In genomic region chr22:42399315-42400271, GRCh38 we compare ENCODE assay signal across 9 cellular contexts. TPM values are rescaled to one million over a fixed set of nuclear protein-coding genes. Genes with fewer than 3 reads are reported as not detected.
A peak's percentile ranks its signal among the peaks of the same experiment; 100 is the strongest.
DNase-seq lines count a peak whose midpoint lies in the region; ATAC-seq and TF ChIP-seq lines count a peak whose summit lies in the region.
"Had no signal": no experiment of that assay in that cellular context is flagged by ENCODE, and none has a peak within 500 bp of the region (broad histone marks: within the 10 kb centered on the region; RNA-seq: fewer than 3 reads in every experiment).

No MANE protein-coding gene starts in this region.

- no peak overlapping the region for H3K27ac Mint-ChIP-seq in osteocyte (ENCODE audit: unreplicated experiment)

- H3K4me1 Mint-ChIP-seq in osteocyte (ENCODE audit: unreplicated experiment): peaks cover 4% of the 10 kb centered on the region

- H3K4me3 Mint-ChIP-seq in osteocyte (ENCODE audit: unreplicated experiment): no peak overlapping the region

- peak; percentile 1 for DNase-seq in DMS53 treated with DMSO at 0.1 percent for 48 hours (lab: John Stamatoyannopoulos, UW; ENCODE audit: unreplicated experiment)
- peak; percentile 90 for DNase-seq in NCI-H146 (lab: John Stamatoyannopoulos, UW)
- peak; percentile 90 for DNase-seq in SK-N-DZ (ENCODE audit: low spot score)
- DNase-seq in medulla oblongata (ENCODE audit: extremely low spot score): peak; percentile 35
- no peak for DNase-seq in RKO (ENCODE audit: low spot score)
- no peak for DNase-seq in osteocyte (ENCODE audit: extremely low spot score, unreplicated experiment)
- DNase-seq in T1000 (lab: John Stamatoyannopoulos, UW): no peak

- TF ChIP-seq CTCF in osteocyte (IDR thresholded peaks at IDR 0.05): no peak

- H3K36me3 Mint-ChIP-seq in osteocyte (ENCODE audit: unreplicated experiment): no peaks in the 10 kb centered on the region

- peaks cover 18% of the 10 kb centered on the region for H3K27me3 Mint-ChIP-seq in osteocyte (ENCODE audit: unreplicated experiment)

- H3K9me3 Mint-ChIP-seq in osteocyte (ENCODE audit: unreplicated experiment): no peaks in the 10 kb centered on the region

- no peak for ATAC-seq in GM19035 (IDR thresholded peaks at IDR 0.05; ENCODE audit: unreplicated experiment)
- ATAC-seq: activated CD4-positive, CD25-positive, alpha-beta regulatory T cell treated with anti-CD3 and anti-CD28 coated beads, Interleukin-2, amount 50 U/mL, for 24 hours had no signal

RNA-seq across cellular contexts. Expression of gene NFAM1, which starts 32.6 kb away (rescaled TPM):
- polyA plus RNA-seq in SK-N-DZ (2014; cell fraction: cytosol; rRNA removed): 0.15 and 0.65 TPM in 2 replicates
- polyA plus RNA-seq in SK-N-DZ (2014; cell fraction: nucleus; rRNA removed): 0.33 and 0.42 TPM in 2 replicates
- total RNA-seq in osteocyte: not detected in 2 replicates

Comparison
In these comparisons a context has a peak if more than half of its experiments do, and no peak if none do; other contexts are left out.
1. DNase-seq: peak in DMS53 treated with DMSO at 0.1 percent for 48 hours (single experiment), NCI-H146 (single experiment), SK-N-DZ (single experiment) and medulla oblongata (single experiment); none in RKO (single experiment), osteocyte (single experiment) and T1000 (single experiment).